11 cellular contexts compared by ENCODE assay signal in the genomic region with DNA sequence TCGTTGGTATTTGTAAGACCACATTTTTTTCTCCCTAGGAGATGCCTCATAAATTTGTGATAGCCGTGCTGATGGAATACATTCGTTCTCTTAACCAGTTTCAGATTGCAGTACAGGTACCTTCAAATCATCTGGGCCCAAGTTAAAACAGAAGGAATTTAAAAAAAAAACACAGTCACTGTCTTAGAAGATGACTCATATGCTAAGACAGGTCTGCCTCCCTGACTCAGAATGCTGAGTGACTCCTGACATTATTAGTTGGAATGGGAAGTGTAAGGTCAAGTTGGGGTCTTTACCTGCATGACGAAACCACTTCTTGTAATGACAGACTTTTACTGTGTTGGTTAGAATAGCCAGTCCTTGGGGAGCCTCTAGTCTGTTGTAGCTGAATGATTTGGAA. TPM values are rescaled to one million over a fixed set of nuclear protein-coding genes. Genes with fewer than 3 reads are reported as not detected.
DNase-seq lines count a peak whose midpoint lies in the region; ATAC-seq, FAIRE-seq and TF ChIP-seq lines count a peak whose summit lies in the region.
"Had no signal": no experiment of that assay in that cellular context is flagged by ENCODE, and none has a peak within 500 bp of the region (broad histone marks: within the 10 kb centered on the region; RNA-seq: fewer than 3 reads in every experiment).

No MANE protein-coding gene starts in this region.

- TF ChIP-seq CTCF in activated CD8-positive, alpha-beta T cell treated with anti-CD3 and anti-CD28 coated beads for 36 hours (IDR thresholded peaks at IDR 0.05) = no peak
- TF ChIP-seq CTCF in endothelial cell (IDR thresholded peaks at IDR 0.05; ENCODE audit: unreplicated experiment) = no peak
- TF ChIP-seq CTCF in MM.1S (IDR thresholded peaks at IDR 0.05; ENCODE audit: low read length) = no peak
- TF ChIP-seq CTCF in stomach (IDR thresholded peaks at IDR 0.05) = no peak

- H4K20me1 ChIP-seq in MM.1S (ENCODE audit: insufficient read depth, low read length) = no peaks in the 10 kb centered on the region

- peak; percentile 71 for DNase-seq in ACHN
- peak; percentile 20 for DNase-seq in H54 (ENCODE audit: insufficient read length, low spot score)
- DNase-seq in activated CD8-positive, alpha-beta T cell treated with anti-CD3 and anti-CD28 coated beads for 36 hours = no peak
- DNase-seq in immature natural killer cell = no peak
- no peak for DNase-seq in endothelial cell (ENCODE audit: low spot score)
- no peak for DNase-seq in MM.1S
- DNase-seq in stomach = no peak
- DNase-seq: NCI-H1694 had no signal

- no peaks in the 10 kb centered on the region for H3K27me3 ChIP-seq in MM.1S (replicated peaks; ENCODE audit: insufficient read depth, low read length)
- no peaks in the 10 kb centered on the region for H3K27me3 ChIP-seq in stomach
- H3K27me3 ChIP-seq: ascending aorta had no signal

- peaks cover 8% of the 10 kb centered on the region for H3K4me1 Mint-ChIP-seq in activated CD8-positive, alpha-beta T cell treated with anti-CD3 and anti-CD28 coated beads for 36 hours (ENCODE audit: low read depth)
- no peaks in the 10 kb centered on the region for H3K4me1 Mint-ChIP-seq in immature natural killer cell
- H3K4me1 Mint-ChIP-seq in endothelial cell (ENCODE audit: unreplicated experiment) = no peaks in the 10 kb centered on the region

- in situ Hi-C loops in ACHN (cut with HindIII; ENCODE audit: low pct_ligation_motif_present, low pct_unique_long_range_greater_than_20kb, low sequenced_read_pairs) = no loop called here

- H3K4me1 ChIP-seq in MM.1S (ENCODE audit: low read length) = no peaks in the 10 kb centered on the region
- no peaks in the 10 kb centered on the region for H3K4me1 ChIP-seq in stomach
- H3K4me1 ChIP-seq: ascending aorta, prostate gland had no signal

- 72 to 80% (median 78%) methylated on average over 4 of the region's 4 CpGs for WGBS in stomach, 5 donors

- H3K36me3 ChIP-seq in MM.1S (replicated peaks; ENCODE audit: insufficient read depth, low read length) = peaks cover 10% of the 10 kb centered on the region
- H3K36me3 ChIP-seq in stomach = peaks cover 89 to 100% (median 100%) of the 10 kb centered on the region in 4 donors

- no peak overlapping the region for H3K4me3 Mint-ChIP-seq in activated CD8-positive, alpha-beta T cell treated with anti-CD3 and anti-CD28 coated beads for 36 hours
- H3K4me3 Mint-ChIP-seq in immature natural killer cell = no peak overlapping the region
- H3K4me3 Mint-ChIP-seq in endothelial cell (ENCODE audit: unreplicated experiment) = no peak overlapping the region

- no peak for TF ChIP-seq EP300 in stomach (IDR thresholded peaks at IDR 0.05)

- CTCF ChIA-PET in activated CD8-positive, alpha-beta T cell treated with anti-CD3 and anti-CD28 coated beads for 36 hours (lab: Charles Lee) = interaction anchor here (2.0 kb wide), 1 partner anchor 13 kb away, joined by 7 read pairs; no protein-coding TSS in a partner anchor

- no peaks in the 10 kb centered on the region for H3K9me3 Mint-ChIP-seq in activated CD8-positive, alpha-beta T cell treated with anti-CD3 and anti-CD28 coated beads for 36 hours
- no peaks in the 10 kb centered on the region for H3K9me3 Mint-ChIP-seq in immature natural killer cell
- H3K9me3 Mint-ChIP-seq in endothelial cell (ENCODE audit: unreplicated experiment) = no peaks in the 10 kb centered on the region

- H3K9ac ChIP-seq in MM.1S (ENCODE audit: low read length) = no peak overlapping the region

- H3F3A ChIP-seq in MM.1S (ENCODE audit: insufficient read depth, low read length) = no peaks in the 10 kb centered on the region

- H3K27me3 Mint-ChIP-seq in activated CD8-positive, alpha-beta T cell treated with anti-CD3 and anti-CD28 coated beads for 36 hours = no peaks in the 10 kb centered on the region
- H3K27me3 Mint-ChIP-seq in immature natural killer cell (ENCODE audit: low read depth in 3 of 3) = peaks cover 1 to 12% (median 9%) of the 10 kb centered on the region in 3 donors
- no peaks in the 10 kb centered on the region for H3K27me3 Mint-ChIP-seq in endothelial cell (ENCODE audit: unreplicated experiment)

- H3K27ac Mint-ChIP-seq in activated CD8-positive, alpha-beta T cell treated with anti-CD3 and anti-CD28 coated beads for 36 hours = peak overlapping the region; percentile 56
- H3K27ac Mint-ChIP-seq in immature natural killer cell (peak overlapping the region in 4 of 6 donors; percentile 16 to 75 (median 40)), endothelial cell (ENCODE audit: unreplicated experiment) (no peak overlapping the region)

- H3K9me2 ChIP-seq in MM.1S (replicated peaks; ENCODE audit: insufficient read depth, low read length) = no peaks in the 10 kb centered on the region

- no peak overlapping the region for H3K27ac ChIP-seq in MM.1S (ENCODE audit: low read length)
- H3K27ac ChIP-seq in stomach = no peak overlapping the region
- H3K27ac ChIP-seq: prostate gland had no signal

- TF ChIP-seq POLR2A in H54 (IDR thresholded peaks at IDR 0.05; ENCODE audit: low read depth, low read length) (no peak), stomach (IDR thresholded peaks at IDR 0.05) (no peak)

- POLR2A ChIA-PET in activated CD8-positive, alpha-beta T cell treated with anti-CD3 and anti-CD28 coated beads for 36 hours (lab: Charles Lee) = interaction anchor here (1.0 kb wide), 1 partner anchor 13 kb away, joined by 4 read pairs; no protein-coding TSS in a partner anchor

- H2AFZ ChIP-seq in MM.1S (ENCODE audit: low read length) = no peak overlapping the region

- peaks cover 38% of the 10 kb centered on the region for H3K36me3 Mint-ChIP-seq in activated CD8-positive, alpha-beta T cell treated with anti-CD3 and anti-CD28 coated beads for 36 hours (ENCODE audit: low read depth)
- H3K36me3 Mint-ChIP-seq in immature natural killer cell = peaks cover 0 to 66% (median 47%) of the 10 kb centered on the region in 3 donors
- peaks cover 46% of the 10 kb centered on the region for H3K36me3 Mint-ChIP-seq in endothelial cell (ENCODE audit: low read depth, unreplicated experiment)

- H3K79me2 ChIP-seq in MM.1S (ENCODE audit: low read length) = no peaks in the 10 kb centered on the region

- no peak overlapping the region for H3K4me3 ChIP-seq in MM.1S (ENCODE audit: low read length)
- H3K4me3 ChIP-seq in stomach = no peak overlapping the region
- H3K4me3 ChIP-seq: ascending aorta, prostate gland had no signal

- no peak overlapping the region for H3K4me2 ChIP-seq in MM.1S (ENCODE audit: low read depth, low read length)

- intact Hi-C loops in activated CD8-positive, alpha-beta T cell treated with anti-CD3 and anti-CD28 coated beads for 36 hours (cut with micrococcal nuclease) = no loop called here
- intact Hi-C loops in stomach (cut with DNase I; ENCODE audit: low total_unique reads) = no loop called here

- H3K9me3 ChIP-seq in MM.1S (replicated peaks; ENCODE audit: insufficient read depth, low read length) = no peaks in the 10 kb centered on the region
- no peaks in the 10 kb centered on the region for H3K9me3 ChIP-seq in stomach
- H3K9me3 ChIP-seq: ascending aorta, prostate gland had no signal

- ATAC-seq in activated CD8-positive, alpha-beta T cell treated with anti-CD3 and anti-CD28 coated beads for 36 hours = peak; percentile 78
- no peak for ATAC-seq in HG02885 (IDR thresholded peaks at IDR 0.05; ENCODE audit: poor library complexity, unreplicated experiment)

- FAIRE-seq in H54 (lab: Jason Lieb, UNC) = no peak

RNA-seq across cellular contexts. Expression of a gene that starts 26.3 kb away (rescaled TPM):
- total RNA-seq in activated CD8-positive, alpha-beta T cell treated with anti-CD3 and anti-CD28 coated beads for 36 hours = 10 to 100 TPM; 26.1 to 28.5 TPM
- polyA plus RNA-seq in immature natural killer cell (10 to 100 TPM; 33.4 to 67.1 (median 39.0) TPM), stomach (10 to 100 TPM; 29.2 to 41.2 (median 35.6) TPM)
- total RNA-seq in endothelial cell (ENCODE audit: unreplicated experiment) (11.7 TPM), stomach (10 to 100 TPM in 4 of 5 donors, under 1 TPM in 1; 0.87 to 39.5 (median 25.7) TPM)

RNA-seq across cellular contexts. Expression of a gene that starts 56.7 kb away (rescaled TPM):
- total RNA-seq in activated CD8-positive, alpha-beta T cell treated with anti-CD3 and anti-CD28 coated beads for 36 hours = 10 to 100 TPM; 21.5 to 22.9 TPM
- polyA plus RNA-seq in immature natural killer cell (10 to 100 TPM; 25.1 to 83.2 (median 47.2) TPM), stomach (10 to 100 TPM in 2 of 3 donors, 1 to 10 TPM in 1; 7.6 to 20.0 (median 11.9) TPM)
- total RNA-seq in endothelial cell (ENCODE audit: unreplicated experiment) (24.1 TPM), stomach (100 to 1,000 TPM in 1 of 5 donors, 10 to 100 TPM in 4; 58.0 to 219 (median 61.7) TPM)

Comparison
In these comparisons a context has a peak if more than half of its experiments do, and no peak if none do; other contexts are left out.
1. DNase-seq: peak in ACHN (single experiment) and H54 (single experiment); none in activated CD8-positive, alpha-beta T cell treated with anti-CD3 and anti-CD28 coated beads for 36 hours (single experiment), immature natural killer cell (0 of 3), endothelial cell (single experiment), MM.1S (single experiment) and stomach (single experiment).